Comparison of ENCODE assay signal across 22 cellular contexts in the genomic region with DNA sequence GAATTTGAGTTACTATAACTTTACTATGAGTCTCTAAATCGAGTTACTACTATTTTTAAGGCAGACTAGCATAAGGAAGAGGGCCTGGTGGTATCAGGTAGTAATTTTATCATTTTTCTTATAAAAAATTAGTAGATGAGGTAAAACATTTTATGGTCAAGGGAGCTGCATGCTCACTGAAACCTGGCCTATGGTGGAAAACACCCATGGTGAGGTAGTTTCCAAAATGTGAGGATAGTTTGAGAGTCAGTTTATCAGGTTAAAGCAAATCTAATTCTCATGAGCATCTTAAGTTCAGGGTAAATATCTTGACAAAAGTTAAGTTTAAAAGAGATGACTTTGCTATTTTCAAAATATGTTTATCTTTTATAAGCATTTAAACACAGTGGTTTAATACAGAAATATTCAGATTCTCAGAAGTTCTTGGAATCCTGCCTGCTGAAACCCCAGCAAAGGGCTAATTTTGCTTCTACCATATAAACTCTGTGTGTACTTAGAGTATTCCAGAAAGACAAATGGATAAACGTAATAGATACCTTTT. TPM values are rescaled to one million over a fixed set of nuclear protein-coding genes. Genes with fewer than 3 reads are reported as not detected.
DNase-seq lines count a peak whose midpoint lies in the region; ATAC-seq, FAIRE-seq and TF ChIP-seq lines count a peak whose summit lies in the region.
"Had no signal": no experiment of that assay in that cellular context is flagged by ENCODE, and none has a peak within 500 bp of the region (broad histone marks: within the 10 kb centered on the region; RNA-seq: fewer than 3 reads in every experiment).

No MANE protein-coding gene starts in this region.

- no peak for FAIRE-seq in A549 (lab: Jason Lieb, UNC)
- FAIRE-seq: GM12892, GM18507 had no signal

- H3K27me3 ChIP-seq in SK-N-SH (ENCODE audit: insufficient read depth), result no peaks in the 10 kb centered on the region
- H3K27me3 ChIP-seq in GM23338 (ENCODE audit: insufficient read depth), result no peaks in the 10 kb centered on the region
- H3K27me3 ChIP-seq in neural progenitor cell, result no peaks in the 10 kb centered on the region
- H3K27me3 ChIP-seq: BLaER1 had no signal

- no peak overlapping the region for H3K9ac ChIP-seq in SK-N-SH
- H3K9ac ChIP-seq in neural progenitor cell, result no peak overlapping the region
- H3K9ac ChIP-seq: BLaER1, KMS-11 had no signal

- TF ChIP-seq CTCF in SK-N-SH (IDR thresholded peaks at IDR 0.05) (no peak), A549 (IDR thresholded peaks at IDR 0.05) (no peak), GM23338 (conservative IDR thresholded peaks at IDR 0.05; ENCODE audit: low read depth in 2 of 2) (no peak), neural progenitor cell (IDR thresholded peaks at IDR 0.05) (no peak)

- H3K4me3 ChIP-seq in SK-N-SH (ENCODE audit: low read depth in 2 of 2, low read length in 1 of 2) (no peak overlapping the region), A549 (no peak overlapping the region), GM23338 (no peak overlapping the region), neural progenitor cell (no peak overlapping the region)
- H3K4me3 ChIP-seq: BLaER1 had no signal

- H3K79me2 ChIP-seq in SK-N-SH (ENCODE audit: insufficient read depth) (no peaks in the 10 kb centered on the region), GM23338 (replicated peaks; ENCODE audit: insufficient read depth) (no peaks in the 10 kb centered on the region), neural progenitor cell (ENCODE audit: low read depth) (no peaks in the 10 kb centered on the region)

- ATAC-seq in SK-N-SH treated with all-trans-retinoic acid at 6 μM for 48 hours (no peak), A549 (no peak), GM23338 (no peak), T-cell (replicated peaks in 1 of 4) (no peak), HG03097 (IDR thresholded peaks at IDR 0.05; ENCODE audit: low FRiP score, unreplicated experiment) (no peak)

- POLR2A ChIA-PET in SK-N-SH (lab: Yijun Ruan, JAX) (interaction anchor here (0.6 kb wide), 1 partner anchor 247 kb away, joined by 3 read pairs; no protein-coding TSS in a partner anchor), A549 (lab: Yijun Ruan, JAX) (no interaction called here), T-cell (lab: Charles Lee) (no interaction called here)

- H3F3A ChIP-seq in SK-N-SH (replicated peaks; ENCODE audit: insufficient read depth) (no peaks in the 10 kb centered on the region), GM23338 (replicated peaks; ENCODE audit: low read depth) (no peaks in the 10 kb centered on the region), neural progenitor cell (ENCODE audit: low read depth) (no peaks in the 10 kb centered on the region)

- H3K9me2 ChIP-seq in SK-N-SH, result no peaks in the 10 kb centered on the region
- H3K9me2 ChIP-seq in GM23338 (ENCODE audit: insufficient read depth), result no peaks in the 10 kb centered on the region

- 36% methylated on average over 2 of the region's 2 CpGs for WGBS in SK-N-SH (ENCODE audit: low lambda C conversion rate)
- WGBS in A549 (ENCODE audit: missing lambda C conversion rate), result 36% methylated on average over 2 of the region's 2 CpGs

- H3K9me3 Mint-ChIP-seq in GM23338 (no peaks in the 10 kb centered on the region), neural progenitor cell (no peaks in the 10 kb centered on the region), T-cell (no peaks in the 10 kb centered on the region)
- H3K9me3 Mint-ChIP-seq: CD14-positive monocyte; CD4-positive, alpha-beta memory T cell; H9 had no signal

- H3K27ac ChIP-seq in SK-N-SH (ENCODE audit: low read depth in 2 of 2, low read length in 1 of 2), result no peak overlapping the region
- H3K27ac ChIP-seq in A549, result no peak overlapping the region
- no peak overlapping the region for H3K27ac ChIP-seq in GM23338 (ENCODE audit: low read depth)
- no peak overlapping the region for H3K27ac ChIP-seq in neural progenitor cell
- H3K27ac ChIP-seq: 22Rv1, BLaER1, KMS-11 had no signal

- 0 out of 2 replicates have a peak overlapping the region, but pooled peaks have one; percentile 29 for H2AFZ ChIP-seq in SK-N-SH (ENCODE audit: low read depth)
- peak overlapping the region; percentile 58; the same call in 1 of the 2 replicates for H2AFZ ChIP-seq in GM23338
- peak overlapping the region; percentile 10 for H2AFZ ChIP-seq in neural progenitor cell (replicated peaks)

- H3K27ac Mint-ChIP-seq in GM23338, result no peak overlapping the region
- no peak overlapping the region for H3K27ac Mint-ChIP-seq in neural progenitor cell
- no peak overlapping the region for H3K27ac Mint-ChIP-seq in T-cell
- H3K27ac Mint-ChIP-seq: CD14-positive monocyte; CD4-positive, alpha-beta memory T cell; H9 had no signal

- no peak for TF ChIP-seq EP300 in SK-N-SH (IDR thresholded peaks at IDR 0.05; ENCODE audit: borderline replicate concordance in 1 of 2, low read depth in 1 of 2, low read length in 1 of 2)
- TF ChIP-seq EP300 in A549 (IDR thresholded peaks at IDR 0.05), result no peak

- TF ChIP-seq RAD21 in SK-N-SH (IDR thresholded peaks at IDR 0.05; ENCODE audit: low read length) (no peak), A549 (conservative IDR thresholded peaks at IDR 0.05 in 1 of 2, IDR thresholded peaks at IDR 0.05 in 1 of 2) (no peak)

- H3K4me1 ChIP-seq in SK-N-SH (ENCODE audit: control insufficient read depth in 1 of 2, insufficient read depth in 2 of 2, low read depth in 1 of 2, low read length in 1 of 2) (no peaks in the 10 kb centered on the region), A549 (peaks cover 4% of the 10 kb centered on the region), GM23338 (ENCODE audit: insufficient read depth) (peaks cover 8% of the 10 kb centered on the region; the same call in 1 of the 2 replicates), neural progenitor cell (peaks cover 12% of the 10 kb centered on the region)
- H3K4me1 ChIP-seq: BLaER1 had no signal

- no peak for TF ChIP-seq POLR2A in A549 (IDR thresholded peaks at IDR 0.05; ENCODE audit: low read length)

- H3K4me3 Mint-ChIP-seq in GM23338, result no peak overlapping the region
- H3K4me3 Mint-ChIP-seq in neural progenitor cell, result no peak overlapping the region
- no peak overlapping the region for H3K4me3 Mint-ChIP-seq in T-cell
- H3K4me3 Mint-ChIP-seq: CD14-positive monocyte; CD4-positive, alpha-beta memory T cell; H9 had no signal

- H4K20me1 ChIP-seq in SK-N-SH (ENCODE audit: insufficient read depth) (no peaks in the 10 kb centered on the region), GM23338 (replicated peaks; ENCODE audit: insufficient read depth) (no peaks in the 10 kb centered on the region), neural progenitor cell (ENCODE audit: low read depth) (no peaks in the 10 kb centered on the region)
- H4K20me1 ChIP-seq: BLaER1 had no signal

- H3K36me3 ChIP-seq in SK-N-SH (replicated peaks in 1 of 2; ENCODE audit: control insufficient read depth in 1 of 2, insufficient read depth in 2 of 2, low read length in 1 of 2) (no peaks in the 10 kb centered on the region), GM23338 (ENCODE audit: insufficient read depth) (no peaks in the 10 kb centered on the region), neural progenitor cell (no peaks in the 10 kb centered on the region)
- H3K36me3 ChIP-seq: BLaER1 had no signal

- H3K4me2 ChIP-seq in SK-N-SH (no peak overlapping the region), A549 (no peak overlapping the region), GM23338 (no peak overlapping the region), neural progenitor cell (no peak overlapping the region)
- H3K4me2 ChIP-seq: BLaER1, KMS-11 had no signal

- H3K27me3 Mint-ChIP-seq in GM23338 (ENCODE audit: insufficient read depth, low read depth, poor library complexity) (no peaks in the 10 kb centered on the region), neural progenitor cell (ENCODE audit: insufficient read depth, low read depth) (no peaks in the 10 kb centered on the region), T-cell (peaks cover 0 to 5% of the 10 kb centered on the region in 2 donors)

- H3K36me3 Mint-ChIP-seq in GM23338 (ENCODE audit: low read depth) (no peaks in the 10 kb centered on the region), neural progenitor cell (no peaks in the 10 kb centered on the region), T-cell (no peaks in the 10 kb centered on the region)
- H3K36me3 Mint-ChIP-seq: CD14-positive monocyte; CD4-positive, alpha-beta memory T cell had no signal

- CTCF ChIA-PET in SK-N-SH (lab: Yijun Ruan, JAX), result no interaction called here
- CTCF ChIA-PET in A549 (lab: Yijun Ruan, JAX), result no interaction called here
- CTCF ChIA-PET in T-cell (lab: Charles Lee), result no interaction called here

- H3K4me1 Mint-ChIP-seq in GM23338 (peaks cover 9% of the 10 kb centered on the region; the same call in 2 of the 3 replicates), neural progenitor cell (no peaks in the 10 kb centered on the region), T-cell (no peaks in the 10 kb centered on the region)
- H3K4me1 Mint-ChIP-seq: CD14-positive monocyte; CD4-positive, alpha-beta memory T cell had no signal

- H3K9me3 ChIP-seq in SK-N-SH, result no peaks in the 10 kb centered on the region
- no peaks in the 10 kb centered on the region for H3K9me3 ChIP-seq in A549
- no peaks in the 10 kb centered on the region for H3K9me3 ChIP-seq in neural progenitor cell (ENCODE audit: low read depth)
- H3K9me3 ChIP-seq: BLaER1 had no signal

- DNase-seq in SK-N-SH, result no peak
- no peak for DNase-seq in A549 (ENCODE audit: low read depth in 1 of 2, low spot score in 1 of 2)
- DNase-seq in GM23338 (ENCODE audit: low spot score), result no peak
- no peak for DNase-seq in neural progenitor cell (ENCODE audit: low spot score)
- no peak for DNase-seq in T-cell
- DNase-seq: CD4-positive, alpha-beta memory T cell; DMS153; DMS79; GDM1; GOT3; H9 had no signal

RNA-seq across cellular contexts. Expression of a gene that starts 10.0 kb away (rescaled TPM):
- polyA plus RNA-seq in SK-N-SH (2012; rRNA removed) (not detected in 2 replicates), A549 (2011; rRNA removed) (0.09 TPM in 2 replicates), A549 (2017; fragmentation: RNase III; extraction: RNeasy Plus Mini Kit Qiagen cat#74134 plus additional on column Dnase treatment) (0.08 TPM in 1 of 3 replicates, not detected in the others), GM23338 (2016; fragmentation: Nextera tagmentation; extraction: Ambion mirVana) (not detected in 2 replicates)
- not detected in 2 replicates for polyA plus RNA-seq in SK-N-SH (2012; cell fraction: cytosol; rRNA removed)
- 0.02 TPM in 1 of 2 replicates, not detected in the other for polyA plus RNA-seq in SK-N-SH (2012; cell fraction: nucleus; rRNA removed)
- polyA plus RNA-seq in A549 (2012; cell fraction: cytosol; rRNA removed), result not detected in 2 replicates
- polyA plus RNA-seq in A549 (2012; cell fraction: nucleus; rRNA removed), result 0.02 TPM in 1 of 2 replicates, not detected in the other
- polyA minus RNA-seq in A549 (2011; rRNA and poly(A)+ RNA removed), result not detected in 2 replicates
- 0.83 TPM in 1 of 2 replicates, not detected in the other for total RNA-seq in GM23338 (2014; rRNA removed; shearing (Covaris generic))
- total RNA-seq in neural progenitor cell (ENCODE audit: low replicate concordance) (0.09 TPM in 1 of 2 replicates, not detected in the other), T-cell (not detected)
- total RNA-seq: A673; CD4-positive, alpha-beta memory T cell; Daoy; H9 had no signal
- polyA plus RNA-seq: AG04450; CD14-positive monocyte; CD4-positive, alpha-beta memory T cell had no signal

RNA-seq across cellular contexts. Expression of a gene that starts 35.7 kb away (rescaled TPM):
- polyA plus RNA-seq in SK-N-SH (2012; rRNA removed) (6.9 and 14.2 TPM in 2 replicates), A549 (2011; rRNA removed) (37.3 and 43.5 TPM in 2 replicates), A549 (2017; fragmentation: RNase III; extraction: RNeasy Plus Mini Kit Qiagen cat#74134 plus additional on column Dnase treatment) (20.0 to 25.5 TPM (median 22.8 TPM) in 3 replicates), GM23338 (2016; fragmentation: Nextera tagmentation; extraction: Ambion mirVana) (28.6 and 30.8 TPM in 2 replicates)
- polyA plus RNA-seq in SK-N-SH (2012; cell fraction: cytosol; rRNA removed), result 10.9 and 13.4 TPM in 2 replicates
- 14.9 and 15.6 TPM in 2 replicates for polyA plus RNA-seq in SK-N-SH (2012; cell fraction: nucleus; rRNA removed)
- polyA plus RNA-seq in A549 (2012; cell fraction: cytosol; rRNA removed), result 5.6 and 7.5 TPM in 2 replicates
- polyA plus RNA-seq in A549 (2012; cell fraction: nucleus; rRNA removed), result 8.2 and 9.8 TPM in 2 replicates
- polyA minus RNA-seq in A549 (2011; rRNA and poly(A)+ RNA removed), result 22.0 and 28.7 TPM in 2 replicates
- 57.0 and 64.8 TPM in 2 replicates for total RNA-seq in GM23338 (2014; rRNA removed; shearing (Covaris generic))
- total RNA-seq in neural progenitor cell (ENCODE audit: low replicate concordance) (41.6 and 57.7 TPM in 2 replicates), T-cell (10 to 100 TPM; 19.9 to 25.9 (median 22.2) TPM)
